In the genomic region with DNA sequence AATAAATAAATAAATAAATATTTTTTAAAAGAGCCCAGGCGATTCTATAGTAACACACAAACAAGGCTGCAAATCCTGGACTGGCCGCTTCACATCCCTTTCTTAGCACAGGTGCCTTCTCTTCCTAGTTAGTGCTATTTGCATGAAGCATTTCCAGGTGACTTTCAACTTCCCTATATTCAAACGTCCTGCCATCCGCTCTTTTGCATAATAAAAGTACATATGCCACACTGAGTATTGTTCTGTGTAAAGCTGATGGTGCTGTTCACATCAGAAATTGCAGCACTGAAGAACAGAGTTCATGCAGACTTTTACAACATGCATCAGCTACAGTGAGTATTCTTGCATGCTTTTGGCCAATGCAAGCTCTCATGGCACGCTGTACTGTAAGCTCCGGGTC, we compare ENCODE assay signal across 17 cellular contexts. TPM values are rescaled to one million over a fixed set of nuclear protein-coding genes. Genes with fewer than 3 reads are reported as not detected.
DNase-seq lines count a peak whose midpoint lies in the region; ATAC-seq, FAIRE-seq and TF ChIP-seq lines count a peak whose summit lies in the region.
"Had no signal": no experiment of that assay in that cellular context is flagged by ENCODE, and none has a peak within 500 bp of the region (broad histone marks: within the 10 kb centered on the region; RNA-seq: fewer than 3 reads in every experiment).

No MANE protein-coding gene starts in this region.

- WGBS in GM12878 (ENCODE audit: insufficient coverage, insufficient replicate concordance, low lambda C conversion rate, missing lambda C conversion rate): 6% methylated on average over 6 of the region's 6 CpGs

- in situ Hi-C loops in GM12878 (cut with MboI): loop anchor here (10.0 kb wide), 1 partner anchor 436 kb away; no protein-coding TSS in a partner anchor

- peaks cover 61% of the 10 kb centered on the region for H3K4me1 ChIP-seq in GM12878 (ENCODE audit: control insufficient read depth, insufficient read depth, low read length)

- POLR2A ChIA-PET in GM12878 (lab: Charles Lee): interaction anchor here (0.5 to 6.7 kb wide), 9 partner anchors 26 to 169 kb away, joined by 3 to 45 read pairs (median 3); partner anchors contain the start of gene CEP68

- H3K9me3 ChIP-seq in KOPT-K1 (ENCODE audit: insufficient read depth, low read length, poor library complexity, severe bottlenecking): no peaks in the 10 kb centered on the region
- H3K9me3 ChIP-seq in GM12878 (replicated peaks; ENCODE audit: control insufficient read depth, insufficient read depth, low read length): no peaks in the 10 kb centered on the region
- H3K9me3 ChIP-seq: ovary, upper lobe of right lung had no signal

- no peaks in the 10 kb centered on the region for H3K9me3 Mint-ChIP-seq in activated naive CD4-positive, alpha-beta T cell treated with anti-CD3 and anti-CD28 coated beads, Interleukin-2, amount 10 ng/mL, durations not matched to agents 7 days and 5 days
- peaks cover 0 to 2% of the 10 kb centered on the region in 2 donors for H3K9me3 Mint-ChIP-seq in stimulated activated naive B cell treated with anti-CD40 and anti-IgM and Interleukin-4, amounts not matched to agents 10 μg/mL and 1 μg/mL and 100 μg/mL, for 72 hours
- H3K9me3 Mint-ChIP-seq: brain; CD8-positive, alpha-beta memory T cell had no signal

- H3K36me3 ChIP-seq in KOPT-K1 (ENCODE audit: insufficient read depth, low read length): no peaks in the 10 kb centered on the region
- no peaks in the 10 kb centered on the region; a peak in 1 of 4 replicates for H3K36me3 ChIP-seq in GM12878 (ENCODE audit: control insufficient read depth in 2 of 2, insufficient read depth in 2 of 2, low read length in 1 of 2)
- H3K36me3 ChIP-seq: ovary, upper lobe of right lung had no signal

- H3K27ac ChIP-seq in KOPT-K1 (ENCODE audit: low read depth, low read length, poor library complexity, severe bottlenecking): peak overlapping the region; percentile 58
- H3K27ac ChIP-seq in GM12878 (ENCODE audit: control insufficient read depth, insufficient read depth): no peak overlapping the region; the same call in 1 of the 2 replicates
- H3K27ac ChIP-seq: ovary, upper lobe of right lung had no signal

- peaks cover 5% of the 10 kb centered on the region; the same call in 1 of the 2 replicates for H3K79me2 ChIP-seq in GM12878 (ENCODE audit: control insufficient read depth, insufficient read depth, low read length)

- peaks cover 24% of the 10 kb centered on the region for H3K4me1 Mint-ChIP-seq in activated naive CD4-positive, alpha-beta T cell treated with anti-CD3 and anti-CD28 coated beads, Interleukin-2, amount 10 ng/mL, durations not matched to agents 7 days and 5 days
- H3K4me1 Mint-ChIP-seq in stimulated activated naive B cell treated with anti-CD40 and anti-IgM and Interleukin-4, amounts not matched to agents 10 μg/mL and 1 μg/mL and 100 μg/mL, for 72 hours: peaks cover 50 to 73% of the 10 kb centered on the region in 2 donors

- no peak overlapping the region for H3K4me3 Mint-ChIP-seq in activated naive CD4-positive, alpha-beta T cell treated with anti-CD3 and anti-CD28 coated beads, Interleukin-2, amount 10 ng/mL, durations not matched to agents 7 days and 5 days
- H3K4me3 Mint-ChIP-seq in stimulated activated naive B cell treated with anti-CD40 and anti-IgM and Interleukin-4, amounts not matched to agents 10 μg/mL and 1 μg/mL and 100 μg/mL, for 72 hours: peak overlapping the region; percentile 52 to 69
- H3K4me3 Mint-ChIP-seq: brain had no signal

- H3K9ac ChIP-seq in GM12878 (ENCODE audit: control insufficient read depth, insufficient read depth, low read length): no peak overlapping the region

- H4K20me1 ChIP-seq in GM12878 (ENCODE audit: control insufficient read depth, insufficient read depth): no peaks in the 10 kb centered on the region

- RAD21 ChIA-PET in GM12878 (lab: Charles Lee; ENCODE audit: unreplicated experiment): interaction anchor here (0.9 to 6.2 kb wide), 19 partner anchors 10 to 702 kb away, joined by 3 to 95 read pairs (median 4); no protein-coding TSS in a partner anchor

- no peak for DNase-seq in activated naive CD4-positive, alpha-beta T cell treated with anti-CD3 and anti-CD28 coated beads, Interleukin-2, amount 10 ng/mL, durations not matched to agents 7 days and 5 days
- DNase-seq in activated naive CD4-positive, alpha-beta T cell (lab: John Stamatoyannopoulos, UW): no peak
- DNase-seq in GM12878 (ENCODE audit: low read depth, low spot score) (no peak), NCI-H1105 treated with DMSO at 0.1 percent for 48 hours (lab: John Stamatoyannopoulos, UW) (no peak)
- no peak for DNase-seq in stimulated activated naive B cell treated with anti-CD40 and anti-IgM and Interleukin-4, amounts not matched to agents 10 μg/mL and 1 μg/mL and 100 μg/mL, for 72 hours
- no peak for DNase-seq in stimulated activated CD4-positive, alpha-beta T cell treated with anti-CD3 and anti-CD28 coated beads, Interleukin-2, amount 100 ng/mL, for 48 hours
- DNase-seq: activated naive CD4-positive, alpha-beta T cell treated with anti-CD3 and anti-CD28 coated beads, Interleukin-2, amount 50 U/mL, for 16 hours; CD8-positive, alpha-beta memory T cell; hippocampal formation; NCI-H187 treated with DMSO at 0.1 percent for 48 hours; ovary; upper lobe of right lung had no signal

- peak; percentile 52 for FAIRE-seq in GM12878 (lab: Jason Lieb, UNC)
- FAIRE-seq: A204.1 had no signal

- no peaks in the 10 kb centered on the region for H3K36me3 Mint-ChIP-seq in activated naive CD4-positive, alpha-beta T cell treated with anti-CD3 and anti-CD28 coated beads, Interleukin-2, amount 10 ng/mL, durations not matched to agents 7 days and 5 days
- peaks cover 20 to 23% of the 10 kb centered on the region in 2 donors for H3K36me3 Mint-ChIP-seq in stimulated activated naive B cell treated with anti-CD40 and anti-IgM and Interleukin-4, amounts not matched to agents 10 μg/mL and 1 μg/mL and 100 μg/mL, for 72 hours
- H3K36me3 Mint-ChIP-seq: brain had no signal

- no peak for TF ChIP-seq CTCF in GM12878 (IDR thresholded peaks at IDR 0.05 in 2 of 3, conservative IDR thresholded peaks at IDR 0.05 in 1 of 3; ENCODE audit: control insufficient read depth in 2 of 3, extremely low read depth in 1 of 3, insufficient read depth in 1 of 3, low read depth in 3 of 3, low read length in 3 of 3)

- H3K27me3 Mint-ChIP-seq in activated naive CD4-positive, alpha-beta T cell treated with anti-CD3 and anti-CD28 coated beads, Interleukin-2, amount 10 ng/mL, durations not matched to agents 7 days and 5 days: no peaks in the 10 kb centered on the region
- no peaks in the 10 kb centered on the region for H3K27me3 Mint-ChIP-seq in stimulated activated naive B cell treated with anti-CD40 and anti-IgM and Interleukin-4, amounts not matched to agents 10 μg/mL and 1 μg/mL and 100 μg/mL, for 72 hours
- H3K27me3 Mint-ChIP-seq: brain; CD8-positive, alpha-beta memory T cell had no signal

- peak overlapping the region; percentile 46; the same call in 1 of the 2 replicates for H3K4me3 ChIP-seq in GM12878
- H3K4me3 ChIP-seq: ovary, upper lobe of right lung had no signal

- TF ChIP-seq RAD21 in GM12878 (IDR thresholded peaks at IDR 0.05; ENCODE audit: insufficient read depth, low read depth, low read length): no peak

- H2AFZ ChIP-seq in GM12878 (ENCODE audit: control insufficient read depth, low read depth, low read length): no peak overlapping the region

- H3K4me2 ChIP-seq in GM12878 (ENCODE audit: control insufficient read depth, insufficient read depth): peak overlapping the region; percentile 71

- H3K27me3 ChIP-seq in GM12878 (replicated peaks in 1 of 2; ENCODE audit: control insufficient read depth in 2 of 2, insufficient read depth in 2 of 2, low read length in 1 of 2): no peaks in the 10 kb centered on the region
- H3K27me3 ChIP-seq: ovary, upper lobe of right lung had no signal

- no peak for TF ChIP-seq POLR2A in GM12878 (IDR thresholded peaks at IDR 0.05; ENCODE audit: low read depth, low read length)

- TF ChIP-seq EP300 in GM12878 (IDR thresholded peaks at IDR 0.05; ENCODE audit: borderline replicate concordance in 1 of 2, control insufficient read depth in 1 of 2, low read depth in 2 of 2, low read length in 2 of 2): no peak

- CTCF ChIA-PET in activated naive CD4-positive, alpha-beta T cell treated with anti-CD3 and anti-CD28 coated beads, Interleukin-2, amount 10 ng/mL, durations not matched to agents 7 days and 5 days (lab: Charles Lee): interaction anchor here (0.6 to 4.3 kb wide), 2 partner anchors 113 to 394 kb away, joined by 3 to 60 read pairs; no protein-coding TSS in a partner anchor
- CTCF ChIA-PET in GM12878 (lab: Yijun Ruan, JAX): interaction anchor here (0.8 to 9.9 kb wide), 17 partner anchors 10 to 700 kb away, joined by 3 to 119 read pairs (median 5); partner anchors contain the start of gene CEP68

- SMC1A ChIA-PET in GM12878 (lab: Charles Lee; ENCODE audit: uncharacterized antibody, unreplicated experiment): interaction anchor here (0.8 to 11.8 kb wide), 17 partner anchors 9 to 168 kb away, joined by 3 to 178 read pairs (median 6); partner anchors contain the start of gene CEP68

- no TSS peak for BruUV-seq in GM12878 (replicated peaks; lab: Mats Ljungman, UMichigan)

- intact Hi-C loops in GM12878 (cut with micrococcal nuclease; ENCODE audit: unreplicated experiment): loop anchor here (5.0 kb wide), 3 partner anchors 43 to 508 kb away; partner anchors contain the start of genes AFTPH and SLC1A4

- H3K27ac Mint-ChIP-seq in activated naive CD4-positive, alpha-beta T cell treated with anti-CD3 and anti-CD28 coated beads, Interleukin-2, amount 10 ng/mL, durations not matched to agents 7 days and 5 days: peak overlapping the region; percentile 2
- H3K27ac Mint-ChIP-seq in stimulated activated naive B cell treated with anti-CD40 and anti-IgM and Interleukin-4, amounts not matched to agents 10 μg/mL and 1 μg/mL and 100 μg/mL, for 72 hours: peak overlapping the region; percentile 57

- peak; percentile 10; the same call in 2 of the 3 replicates for ATAC-seq in GM12878
- peak; percentile 30 to 36 for ATAC-seq in stimulated activated naive B cell treated with anti-CD40 and anti-IgM and Interleukin-4, amounts not matched to agents 10 μg/mL and 1 μg/mL and 100 μg/mL, for 72 hours (replicated peaks)
- ATAC-seq in HG03095 (IDR thresholded peaks at IDR 0.05; ENCODE audit: unreplicated experiment): no peak
- ATAC-seq: activated CD4-positive, CD25-positive, alpha-beta regulatory T cell treated with anti-CD3 and anti-CD28 coated beads, Interleukin-2, amount 50 U/mL, for 24 hours had no signal

RNA-seq across cellular contexts. Expression of gene CEP68, which starts 25.7 kb away (rescaled TPM):
- total RNA-seq in GM12878 (2013; cell fraction: nucleolus; rRNA removed): 45.8 and 53.3 TPM in 2 replicates
- total RNA-seq in GM12878 (2014; rRNA removed) (6.9 and 7.6 TPM in 2 replicates), GM12878 (2014; rRNA removed; fragmentation: Illumina TruSeq; extraction: Trizol) (7.2 and 7.8 TPM in 2 replicates), GM12878 (2021) (10.8 and 11.1 TPM in 2 replicates)
- polyA plus RNA-seq in GM12878 (2011; ENCODE audit: low read depth): 2.7 TPM
- polyA plus RNA-seq in GM12878 (2011; rRNA removed) (6.2 and 6.5 TPM in 2 replicates), GM12878 (2014; fragmentation: Illumina TruSeq; extraction: Trizol) (7.6 and 7.7 TPM in 2 replicates), GM12878 (2014; fragmentation: Nextera tagmentation; extraction: Ambion mirVana) (1 to 10 TPM; 1.1 to 2.2 TPM), GM12878 (2014; rRNA removed) (6.1 and 6.5 TPM in 2 replicates), GM12878 (2016; fragmentation: Nextera tagmentation; extraction: Ambion mirVana) (10 to 100 TPM in 1 of 2 experiments, 1 to 10 TPM in 1; 9.7 to 11.1 TPM)
- 4.2 and 4.8 TPM in 2 replicates for polyA plus RNA-seq in GM12878 (2011; cell fraction: cytosol; rRNA removed)
- polyA plus RNA-seq in GM12878 (2011; cell fraction: nucleus; rRNA removed): 8.9 and 9.9 TPM in 2 replicates
- 4.8 and 6.5 TPM in 2 replicates for polyA plus RNA-seq in GM12878 (2012)
- 8.5 and 13.7 TPM in 2 replicates for polyA minus RNA-seq in GM12878 (2011; rRNA and poly(A)+ RNA removed)
- polyA minus RNA-seq in GM12878 (2011; cell fraction: cytosol; rRNA and poly(A)+ RNA removed): 2.7 and 4.9 TPM in 2 replicates
- 8.3 and 10.1 TPM in 2 replicates for polyA minus RNA-seq in GM12878 (2011; cell fraction: nucleus; rRNA and poly(A)+ RNA removed)

RNA-seq across cellular contexts. Expression of gene SLC1A4, which starts 41.3 kb away (rescaled TPM):
- 16.4 and 16.7 TPM in 2 replicates for total RNA-seq in GM12878 (2013; cell fraction: nucleolus; rRNA removed)
- total RNA-seq in GM12878 (2014; rRNA removed): 35.8 and 37.0 TPM in 2 replicates
- total RNA-seq in GM12878 (2014; rRNA removed; fragmentation: Illumina TruSeq; extraction: Trizol): 23.2 and 23.8 TPM in 2 replicates
- 43.2 and 43.4 TPM in 2 replicates for total RNA-seq in GM12878 (2021)
- 24.9 TPM for polyA plus RNA-seq in GM12878 (2011; ENCODE audit: low read depth)
- polyA plus RNA-seq in GM12878 (2011; rRNA removed): 20.3 and 26.9 TPM in 2 replicates
- 27.0 and 29.7 TPM in 2 replicates for polyA plus RNA-seq in GM12878 (2011; cell fraction: cytosol; rRNA removed)
- 30.5 and 33.0 TPM in 2 replicates for polyA plus RNA-seq in GM12878 (2011; cell fraction: nucleus; rRNA removed)
- polyA plus RNA-seq in GM12878 (2012): 27.7 and 31.8 TPM in 2 replicates
- 27.4 TPM in 2 replicates for polyA plus RNA-seq in GM12878 (2014; fragmentation: Illumina TruSeq; extraction: Trizol)
- polyA plus RNA-seq in GM12878 (2014; fragmentation: Nextera tagmentation; extraction: Ambion mirVana): 10 to 100 TPM; 10.8 to 13.9 TPM
- polyA plus RNA-seq in GM12878 (2014; rRNA removed): 28.0 and 29.0 TPM in 2 replicates
- 10 to 100 TPM; 32.6 to 37.2 TPM for polyA plus RNA-seq in GM12878 (2016; fragmentation: Nextera tagmentation; extraction: Ambion mirVana)
- polyA minus RNA-seq in GM12878 (2011; rRNA and poly(A)+ RNA removed): 49.4 and 72.0 TPM in 2 replicates
- 22.5 and 26.3 TPM in 2 replicates for polyA minus RNA-seq in GM12878 (2011; cell fraction: cytosol; rRNA and poly(A)+ RNA removed)
- polyA minus RNA-seq in GM12878 (2011; cell fraction: nucleus; rRNA and poly(A)+ RNA removed): 12.0 and 23.5 TPM in 2 replicates
